8 cellular contexts compared by ENCODE assay signal in genomic region chrX:17374619-17375360, GRCh38. TPM values are rescaled to one million over a fixed set of nuclear protein-coding genes. Genes with fewer than 3 reads are reported as not detected.
DNase-seq lines count a peak whose midpoint lies in the region; ATAC-seq, FAIRE-seq and TF ChIP-seq lines count a peak whose summit lies in the region.

NHS (plus strand) TSS chrX:17375200; CDS start chrX:17375758, 558 bp downstream.

- peak; percentile 9 for FAIRE-seq in keratinocyte (lab: Jason Lieb, UNC)
- FAIRE-seq in GM19239 (lab: Jason Lieb, UNC) = no peak

- peak within 1 kb of the TSS; percentile 77 for H3K4me3 Mint-ChIP-seq in chondrocyte (ENCODE audit: unreplicated experiment)

- no peaks in the 10 kb centered on the region for H3K9me1 ChIP-seq in keratinocyte (ENCODE audit: control insufficient read depth, extremely low read depth, insufficient read depth, low read length)

- no peaks in the 10 kb centered on the region for H3K9me3 ChIP-seq in keratinocyte (ENCODE audit: control insufficient read depth, low read depth, low read length)

- DNase-seq in activated CD8-positive, alpha-beta memory T cell treated with anti-CD3 and anti-CD28 coated beads, Interleukin-2, amount 50 U/mL, for 4 hours = no peak
- DNase-seq in NCI-H526 (lab: John Stamatoyannopoulos, UW) (peak; percentile 26 to 87), chondrocyte (ENCODE audit: low spot score) (no peak), keratinocyte (ENCODE audit: low read depth, low spot score) (peak; percentile 89), GM19239 (ENCODE audit: insufficient read length, low spot score) (no peak)
- DNase-seq in stimulated activated naive CD8-positive, alpha-beta T cell treated with anti-CD3 and anti-CD28 coated beads, Interleukin-15, Interleukin-2, amounts not matched to agents 100 U/mL and 50 U/mL, for 24 hours = peak; percentile 23
- no peak for DNase-seq in activated naive CD4-positive, alpha-beta T cell treated with anti-CD3 and anti-CD28 coated beads, Interleukin-2, amount 50 U/mL, for 16 hours

- H3K27ac ChIP-seq in keratinocyte (ENCODE audit: control insufficient read depth, insufficient read depth, low read length) = peak within 1 kb of the TSS; percentile 86

- no peaks in the 10 kb centered on the region for H4K20me1 ChIP-seq in keratinocyte (ENCODE audit: control insufficient read depth, extremely low read depth, insufficient read depth, low read length)

- no peaks in the 10 kb centered on the region for H3K9me3 Mint-ChIP-seq in chondrocyte (ENCODE audit: low read depth)

- H3K79me2 ChIP-seq in keratinocyte (ENCODE audit: control insufficient read depth, insufficient read depth, low read length) = peaks cover 33% of the 10 kb centered on the region

- H3K36me3 Mint-ChIP-seq in chondrocyte (ENCODE audit: low read depth) = no peaks in the 10 kb centered on the region

- H3K4me1 ChIP-seq in keratinocyte (ENCODE audit: control insufficient read depth, extremely low read depth, insufficient read depth, low read length) = peaks cover 10% of the 10 kb centered on the region

- H3K4me3 ChIP-seq in keratinocyte (ENCODE audit: control insufficient read depth in 2 of 3, extremely low read depth in 1 of 3, insufficient read depth in 2 of 3, low read depth in 1 of 3, low read length in 3 of 3) = peak within 1 kb of the TSS; percentile 59 to 79 (median 68)

- H3K36me3 ChIP-seq in keratinocyte (ENCODE audit: control insufficient read depth in 2 of 2, extremely low read depth in 1 of 2, insufficient read depth in 2 of 2, low read length in 2 of 2) = no peaks in the 10 kb centered on the region

- no peaks in the 10 kb centered on the region for H3K27me3 ChIP-seq in keratinocyte (ENCODE audit: control insufficient read depth, extremely low read depth, insufficient read depth, low read length)

- H3K4me1 Mint-ChIP-seq in chondrocyte (ENCODE audit: low read depth) = peaks cover 18% of the 10 kb centered on the region

- CTCF ChIA-PET in activated CD8-positive, alpha-beta memory T cell treated with anti-CD3 and anti-CD28 coated beads for 36 hours (lab: Charles Lee) = no interaction called here

- TF ChIP-seq CTCF in chondrocyte (IDR thresholded peaks at IDR 0.05) = peak; percentile 79
- peak; percentile 18 to 74 (median 58) for TF ChIP-seq CTCF in keratinocyte (optimal IDR thresholded peaks at IDR 0.05 in 1 of 3, IDR thresholded peaks at IDR 0.05 in 1 of 3, conservative IDR thresholded peaks at IDR 0.05 in 1 of 3; ENCODE audit: extremely low read depth in 1 of 3, insufficient read depth in 2 of 3, low read length in 3 of 3)

- H3K27me3 Mint-ChIP-seq in chondrocyte (ENCODE audit: low read depth) = peaks cover 26% of the 10 kb centered on the region

- peak within 1 kb of the TSS; percentile 89 for H3K9ac ChIP-seq in keratinocyte (ENCODE audit: control insufficient read depth, extremely low read depth, insufficient read depth, low read length)

- no peak for ATAC-seq in stimulated activated naive CD8-positive, alpha-beta T cell treated with anti-CD3 and anti-CD28 coated beads, Interleukin-15, Interleukin-2, amounts not matched to agents 100 U/mL and 50 U/mL, for 24 hours

- dilution Hi-C loops in keratinocyte (cut with MboI; ENCODE audit: extremely low pct_ligation_motif_present, low sequenced_read_pairs) = no loop called here

- peak within 1 kb of the TSS; percentile 72 for H3K4me2 ChIP-seq in keratinocyte (ENCODE audit: control insufficient read depth, extremely low read depth, insufficient read depth, low read depth, low read length)

- peak within 1 kb of the TSS; percentile 57 for H2AFZ ChIP-seq in keratinocyte (ENCODE audit: control insufficient read depth, low read length)

- POLR2A ChIA-PET in activated CD8-positive, alpha-beta memory T cell treated with anti-CD3 and anti-CD28 coated beads for 36 hours (lab: Charles Lee) = no interaction called here

- no peak within 1 kb of the TSS for H3K27ac Mint-ChIP-seq in chondrocyte (ENCODE audit: unreplicated experiment)

RNA-seq across cellular contexts. Expression of gene NHS, which starts in this region (rescaled TPM):
- total RNA-seq in activated CD8-positive, alpha-beta memory T cell treated with anti-CD3 and anti-CD28 coated beads for 36 hours = 10 to 100 TPM; 12.5 to 13.6 TPM
- total RNA-seq in chondrocyte = 11.5 to 14.9 TPM (median 12.8 TPM) in 3 replicates
- 3.6 to 5.4 TPM (median 3.7 TPM) in 3 replicates for polyA plus RNA-seq in keratinocyte
- polyA plus RNA-seq in keratinocyte (2011; ENCODE audit: low read depth) = 3.3 TPM
- polyA plus RNA-seq in keratinocyte (2011; cell fraction: cytosol; rRNA removed) = 1.8 and 2.3 TPM in 2 replicates
- 11.5 and 12.4 TPM in 2 replicates for polyA plus RNA-seq in keratinocyte (2011; cell fraction: nucleus; rRNA removed)
- 2.5 and 5.1 TPM in 2 replicates for polyA plus RNA-seq in keratinocyte (2012; ENCODE audit: low replicate concordance)
- polyA minus RNA-seq in keratinocyte = 6.2 to 10.9 TPM (median 7.4 TPM) in 3 replicates
- 2.9 TPM for polyA minus RNA-seq in keratinocyte (2011; cell fraction: cytosol; rRNA and poly(A)+ RNA removed)
- polyA minus RNA-seq in keratinocyte (2011; cell fraction: nucleus; rRNA and poly(A)+ RNA removed) = 7.9 and 14.3 TPM in 2 replicates

Comparison
In these comparisons a context has a peak if more than half of its experiments do, and no peak if none do; other contexts are left out.
1. DNase-seq: peak in NCI-H526 (2 of 2), keratinocyte (single experiment) and stimulated activated naive CD8-positive, alpha-beta T cell treated with anti-CD3 and anti-CD28 coated beads, Interleukin-15, Interleukin-2, amounts not matched to agents 100 U/mL and 50 U/mL, for 24 hours (single experiment); none in activated CD8-positive, alpha-beta memory T cell treated with anti-CD3 and anti-CD28 coated beads, Interleukin-2, amount 50 U/mL, for 4 hours (single experiment), chondrocyte (single experiment), activated naive CD4-positive, alpha-beta T cell treated with anti-CD3 and anti-CD28 coated beads, Interleukin-2, amount 50 U/mL, for 16 hours (single experiment) and GM19239 (single experiment).